Comparison of ENCODE assay signal across 26 cellular contexts in the genomic region with DNA sequence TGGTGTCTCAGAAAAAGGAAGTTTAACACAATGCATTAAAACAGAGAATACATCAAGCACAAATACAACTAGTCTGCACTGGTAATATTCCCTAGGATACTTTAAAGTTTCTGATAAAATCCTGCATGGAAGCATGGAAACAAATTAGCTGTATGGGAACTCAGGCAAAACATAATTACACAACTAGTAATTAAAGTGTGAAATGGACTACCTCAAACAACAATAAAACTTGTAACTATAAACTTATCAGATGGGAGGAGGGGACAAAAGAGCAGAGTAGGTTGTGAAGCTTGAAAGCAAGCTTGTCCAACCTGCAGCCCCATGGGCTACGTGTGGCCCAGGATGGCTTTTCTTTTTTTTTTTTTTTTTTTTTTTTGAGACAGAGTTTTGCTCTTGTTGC.
"Had no signal": no experiment of that assay in that cellular context is flagged by ENCODE, and none has a peak within 500 bp of the region (broad histone marks: within the 10 kb centered on the region; RNA-seq: fewer than 3 reads in every experiment).

No MANE protein-coding gene starts in this region.

- H3K27ac ChIP-seq: ascending aorta, body of pancreas, Peyer's patch, RWPE1, SJCRH30 had no signal

- H3K4me3 ChIP-seq: ascending aorta, body of pancreas, Peyer's patch, SJCRH30 had no signal

- H3K36me3 ChIP-seq: ascending aorta, Peyer's patch, SJCRH30 had no signal

- H3K36me3 Mint-ChIP-seq: activated CD8-positive, alpha-beta memory T cell treated with anti-CD3 and anti-CD28 coated beads, Interleukin-2, amount 10 ng/mL, durations not matched to agents 7 days and 5 days; activated naive CD4-positive, alpha-beta T cell treated with anti-CD3 and anti-CD28 coated beads, Interleukin-2, amount 50 U/mL, for 72 hours had no signal

- H3K4me3 Mint-ChIP-seq: activated CD8-positive, alpha-beta memory T cell treated with anti-CD3 and anti-CD28 coated beads, Interleukin-2, amount 10 ng/mL, durations not matched to agents 7 days and 5 days; activated CD8-positive, alpha-beta T cell treated with anti-CD3 and anti-CD28 coated beads, Interleukin-2, amount 10 ng/mL, durations not matched to agents 7 days and 5 days; activated naive CD8-positive, alpha-beta T cell treated with anti-CD3 and anti-CD28 coated beads, Interleukin-2, amount 50 U/mL, for 24 hours; activated T-cell treated with anti-CD3 and anti-CD28 coated beads, Interleukin-2, amount 50 U/mL, for 4 hours; central memory CD8-positive, alpha-beta T cell; T-helper 1 cell treated with Interleukin-12 subunit alpha and Interleukin-12 subunit beta and Interleukin-4 antibody, amounts not matched to agents 30 μg/mL and 1 μg/mL, for 36 hours had no signal

- H3K9me3 ChIP-seq: ascending aorta, body of pancreas, Peyer's patch, SJCRH30 had no signal

- H3K4me1 Mint-ChIP-seq: central memory CD8-positive, alpha-beta T cell had no signal

- H3K27me3 Mint-ChIP-seq: activated CD8-positive, alpha-beta memory T cell treated with anti-CD3 and anti-CD28 coated beads, Interleukin-2, amount 10 ng/mL, durations not matched to agents 7 days and 5 days had no signal

- H3K9me3 Mint-ChIP-seq: activated naive CD4-positive, alpha-beta T cell treated with anti-CD3 and anti-CD28 coated beads, Interleukin-2, amount 50 U/mL, for 72 hours; activated naive CD8-positive, alpha-beta T cell treated with anti-CD3 and anti-CD28 coated beads, Interleukin-2, amount 50 U/mL, for 24 hours; activated T-cell treated with anti-CD3 and anti-CD28 coated beads, Interleukin-2, amount 50 U/mL, for 4 hours; central memory CD8-positive, alpha-beta T cell; T-helper 1 cell treated with Interleukin-12 subunit alpha and Interleukin-12 subunit beta and Interleukin-4 antibody, amounts not matched to agents 30 μg/mL and 1 μg/mL, for 36 hours had no signal

- H3K27ac Mint-ChIP-seq: activated CD8-positive, alpha-beta memory T cell treated with anti-CD3 and anti-CD28 coated beads, Interleukin-2, amount 10 ng/mL, durations not matched to agents 7 days and 5 days; activated CD8-positive, alpha-beta T cell treated with anti-CD3 and anti-CD28 coated beads, Interleukin-2, amount 10 ng/mL, durations not matched to agents 7 days and 5 days; activated naive CD4-positive, alpha-beta T cell treated with anti-CD3 and anti-CD28 coated beads, Interleukin-2, amount 50 U/mL, for 72 hours; activated naive CD8-positive, alpha-beta T cell treated with anti-CD3 and anti-CD28 coated beads, Interleukin-2, amount 50 U/mL, for 24 hours; T-helper 1 cell treated with Interleukin-12 subunit alpha and Interleukin-12 subunit beta and Interleukin-4 antibody, amounts not matched to agents 30 μg/mL and 1 μg/mL, for 36 hours had no signal

- DNase-seq: activated CD4-positive, alpha-beta T cell treated with anti-CD3 and anti-CD28 coated beads for 4 hours; activated CD8-positive, alpha-beta memory T cell treated with anti-CD3 and anti-CD28 coated beads, Interleukin-2, amount 10 ng/mL, durations not matched to agents 7 days and 5 days; activated CD8-positive, alpha-beta T cell treated with anti-CD3 and anti-CD28 coated beads, Interleukin-2, amount 10 ng/mL, durations not matched to agents 7 days and 5 days; activated effector memory CD4-positive, alpha-beta T cell treated with anti-CD3 and anti-CD28 coated beads, Interleukin-2, amount 50 U/mL, for 16 hours; activated naive CD4-positive, alpha-beta T cell treated with Interleukin-2 at 50 U/mL for 16 hours; activated naive CD8-positive, alpha-beta T cell treated with anti-CD3 and anti-CD28 coated beads, Interleukin-2, amount 50 U/mL, for 24 hours; activated T-cell treated with anti-CD3 and anti-CD28 coated beads, Interleukin-2, amount 50 U/mL, for 4 hours; amniotic stem cell; body of pancreas; NCI-H1092 treated with DMSO at 0.1 percent for 48 hours; NCI-H1436; NCI-H1694 treated with DMSO at 0.1 percent for 48 hours; NCI-H2029 treated with DMSO at 0.1 percent for 48 hours; NCI-H345; NCI-H510A; NCI-H526 treated with DMSO at 0.1 percent for 48 hours; NCI-H82; NK-92 treated with Interleukin-12 subunit alpha and Interleukin-12 subunit beta, amount 100 ng/mL, for 24 hours; Peyer's patch; Right ventricle myocardium superior had no signal

- H3K27me3 ChIP-seq: ascending aorta, body of pancreas, Peyer's patch, SJCRH30 had no signal
